Comparison of ENCODE assay signal across 8 cellular contexts in genomic region chr1:224433671-224434446, GRCh38. TPM values are rescaled to one million over a fixed set of nuclear protein-coding genes. Genes with fewer than 3 reads are reported as not detected.
DNase-seq lines count a peak whose midpoint lies in the region; ATAC-seq and TF ChIP-seq lines count a peak whose summit lies in the region.

No MANE protein-coding gene starts in this region.

- POLR2A ChIA-PET in RWPE1 (lab: Yijun Ruan, JAX; ENCODE audit: low non-redundant PET): interaction anchor here (0.5 to 0.8 kb wide), 2 partner anchors 18 to 23 kb away, joined by 3 to 10 read pairs; no protein-coding TSS in a partner anchor

- CTCF ChIA-PET in RWPE1 (lab: Yijun Ruan, JAX): no interaction called here

- ATAC-seq in activated CD4-positive, CD25-positive, alpha-beta regulatory T cell treated with anti-CD3 and anti-CD28 coated beads, Interleukin-2, amount 50 U/mL, for 24 hours: no peak
- peak; percentile 41 for ATAC-seq in left ventricle myocardium superior
- ATAC-seq in GM18909 (IDR thresholded peaks at IDR 0.05; ENCODE audit: poor library complexity, unreplicated experiment): no peak
- no peak for ATAC-seq in GM21619 (IDR thresholded peaks at IDR 0.05; ENCODE audit: unreplicated experiment)

- TF ChIP-seq CTCF in RWPE1 (conservative IDR thresholded peaks at IDR 0.05; ENCODE audit: low read depth): no peak

- peak in 3 of 4 experiments; percentile 9 to 38 (median 21) for DNase-seq in activated CD4-positive, CD25-positive, alpha-beta regulatory T cell (lab: John Stamatoyannopoulos, UW)
- no peak for DNase-seq in RWPE1 (ENCODE audit: low spot score)
- peak; percentile 62 for DNase-seq in left ventricle myocardium superior
- peak; percentile 86 for DNase-seq in posterior vena cava (ENCODE audit: low spot score)

- H3K27ac ChIP-seq in RWPE1 (peak overlapping the region; percentile 88), adipose tissue (ENCODE audit: low read depth, low read length) (peak overlapping the region; percentile 92)

- intact Hi-C loops in left ventricle myocardium superior (cut with micrococcal nuclease) (no loop called here), posterior vena cava (cut with DNase I) (no loop called here)

- WGBS in adipose tissue, 3 donors: 0 to 1% (median 1%) methylated on average over 32 to 66 of the region's 66 CpGs

RNA-seq across cellular contexts. Expression of gene WDR26, which starts 0.7 kb away (rescaled TPM):
- polyA plus RNA-seq in adipose tissue: 10 to 100 TPM; 13.0 to 44.4 (median 37.8) TPM
- 62.9 TPM for total RNA-seq in left ventricle myocardium superior
- total RNA-seq in posterior vena cava: 10 to 100 TPM; 68.6 to 72.8 TPM
